Comparison of ENCODE assay signal across 16 cellular contexts in genomic region chrX:8245411-8245810, GRCh38.
DNase-seq lines count a peak whose midpoint lies in the region; FAIRE-seq and TF ChIP-seq lines count a peak whose summit lies in the region.
"Had no signal": no experiment of that assay in that cellular context is flagged by ENCODE, and none has a peak within 500 bp of the region (broad histone marks: within the 10 kb centered on the region; RNA-seq: fewer than 3 reads in every experiment).

No MANE protein-coding gene starts in this region.

- no peak overlapping the region for H3K9ac ChIP-seq in endothelial cell of umbilical vein (replicated peaks; ENCODE audit: extremely low read depth, insufficient read depth, low read length)
- H3K9ac ChIP-seq in mesendoderm (ENCODE audit: low read length): no peak overlapping the region

- no peaks in the 10 kb centered on the region for H3K79me2 ChIP-seq in endothelial cell of umbilical vein (ENCODE audit: control insufficient read depth, insufficient read depth, low read length)
- no peaks in the 10 kb centered on the region for H3K79me2 ChIP-seq in mesendoderm (ENCODE audit: control insufficient read depth, insufficient read depth, low read length)

- no peak overlapping the region for H3K4me3 ChIP-seq in HEK293 (ENCODE audit: low read depth, low read length)
- H3K4me3 ChIP-seq in endothelial cell of umbilical vein (replicated peaks in 1 of 3; ENCODE audit: insufficient read depth in 1 of 3, low read depth in 1 of 3, low read length in 3 of 3): no peak overlapping the region
- no peak overlapping the region for H3K4me3 ChIP-seq in mesendoderm (ENCODE audit: low read length)
- H3K4me3 ChIP-seq: HAP-1, SJSA1 had no signal

- TF ChIP-seq CTCF in HEK293 (tag by site-specific recombination; IDR thresholded peaks at IDR 0.05): no peak
- no peak for TF ChIP-seq CTCF in endothelial cell of umbilical vein (IDR thresholded peaks at IDR 0.05; ENCODE audit: extremely low read depth in 1 of 2, insufficient read depth in 1 of 2, low read depth in 1 of 2, low read length in 2 of 2)
- TF ChIP-seq CTCF in CD14-positive monocyte (IDR thresholded peaks at IDR 0.05): no peak

- no peak overlapping the region for H4K5ac ChIP-seq in mesendoderm (ENCODE audit: low read length)

- no peaks in the 10 kb centered on the region for H3K4me1 Mint-ChIP-seq in CD14-positive monocyte

- H2AFZ ChIP-seq in endothelial cell of umbilical vein (ENCODE audit: low read depth, low read length): no peak overlapping the region

- H3K18ac ChIP-seq in mesendoderm (ENCODE audit: low read length): no peak overlapping the region

- intact Hi-C loops in endothelial cell of umbilical vein (cut with micrococcal nuclease): no loop called here
- intact Hi-C loops in CD14-positive monocyte (cut with micrococcal nuclease): no loop called here

- H3K27ac ChIP-seq in HEK293 (ENCODE audit: extremely low read depth, low read depth, low read length): no peak overlapping the region
- H3K27ac ChIP-seq in endothelial cell of umbilical vein (ENCODE audit: insufficient read depth, low read depth, low read length): no peak overlapping the region
- no peak overlapping the region for H3K27ac ChIP-seq in mesendoderm (ENCODE audit: low read depth, low read length)
- H3K27ac ChIP-seq: SJSA1 had no signal

- H3K4me2 ChIP-seq in endothelial cell of umbilical vein (ENCODE audit: insufficient read depth, low read length) (no peak overlapping the region), mesendoderm (ENCODE audit: low read length) (no peak overlapping the region)

- no peaks in the 10 kb centered on the region for H3K9me1 ChIP-seq in endothelial cell of umbilical vein (replicated peaks; ENCODE audit: control insufficient read depth, extremely low read depth, insufficient read depth, low read length)

- DNase-seq in endothelial cell of umbilical vein (ENCODE audit: low read depth, low spot score): no peak
- DNase-seq in mesendoderm: peak; percentile 10
- no peak for DNase-seq in SW 1271 (lab: John Stamatoyannopoulos, UW)
- DNase-seq in RPMI8226: no peak
- no peak for DNase-seq in CD14-positive monocyte (ENCODE audit: low spot score)
- DNase-seq: AML-193; Caco-2; DMS153; IMR-90; NCI-H187 treated with DMSO at 0.1 percent for 48 hours; NCI-H526 treated with DMSO at 0.1 percent for 48 hours; NK-92 treated with Interleukin-12 subunit alpha and Interleukin-12 subunit beta, amount 100 ng/mL, for 24 hours had no signal

- CTCF ChIA-PET in HEK293 (lab: Yijun Ruan, JAX): no interaction called here
- CTCF ChIA-PET in endothelial cell of umbilical vein (lab: Charles Lee): no interaction called here

- H2BK120ac ChIP-seq in mesendoderm (ENCODE audit: low read depth, low read length): no peak overlapping the region

- H3K9me3 Mint-ChIP-seq in CD14-positive monocyte: peaks cover 0 to 4% (median 3%) of the 10 kb centered on the region in 7 donors

- POLR2A ChIA-PET in HEK293 (lab: Yijun Ruan, JAX): no interaction called here
- POLR2A ChIA-PET in endothelial cell of umbilical vein (lab: Charles Lee): no interaction called here

- no peak overlapping the region for H2BK5ac ChIP-seq in mesendoderm (ENCODE audit: low read length)

- no peak overlapping the region for H2BK15ac ChIP-seq in mesendoderm (replicated peaks; ENCODE audit: low read depth)

- no peak overlapping the region for H3K4me3 Mint-ChIP-seq in CD14-positive monocyte

- WGBS in mesendoderm (ENCODE audit: extremely low coverage, insufficient coverage, low lambda C conversion rate): no CpG with 5 or more reads among the region's 1 CpG

- H3K36me3 ChIP-seq in HEK293 (ENCODE audit: control insufficient read depth in 2 of 2, insufficient read depth in 1 of 2, low read length in 2 of 2) (no peaks in the 10 kb centered on the region), endothelial cell of umbilical vein (ENCODE audit: control insufficient read depth in 2 of 2, extremely low read depth in 1 of 2, insufficient read depth in 2 of 2, low read length in 2 of 2) (no peaks in the 10 kb centered on the region), mesendoderm (ENCODE audit: control insufficient read depth, insufficient read depth, low read length) (no peaks in the 10 kb centered on the region)
- H3K36me3 ChIP-seq: HAP-1, SJSA1 had no signal

- H3K9me3 ChIP-seq in HEK293 (ENCODE audit: control insufficient read depth, insufficient read depth, low read depth, low read length): no peaks in the 10 kb centered on the region
- H3K9me3 ChIP-seq in endothelial cell of umbilical vein (replicated peaks; ENCODE audit: control insufficient read depth, insufficient read depth, low read length): no peaks in the 10 kb centered on the region
- H3K9me3 ChIP-seq: Caco-2, SJSA1 had no signal

- H3K56ac ChIP-seq in mesendoderm (ENCODE audit: low read length): no peak overlapping the region

- no peaks in the 10 kb centered on the region for H3K36me3 Mint-ChIP-seq in CD14-positive monocyte

- no peaks in the 10 kb centered on the region for H3K27me3 Mint-ChIP-seq in CD14-positive monocyte (ENCODE audit: low read depth in 3 of 3)

- no TSS peak for BruUV-seq in endothelial cell of umbilical vein (replicated peaks; lab: Mats Ljungman, UMichigan)

- H3K23ac ChIP-seq in mesendoderm (ENCODE audit: low read length): no peak overlapping the region

- H2AK5ac ChIP-seq in mesendoderm (ENCODE audit: low read length): no peak overlapping the region

- no peaks in the 10 kb centered on the region for H3K79me1 ChIP-seq in mesendoderm (ENCODE audit: low read length)

- peak; percentile 28 for FAIRE-seq in endothelial cell of umbilical vein (lab: Jason Lieb, UNC)

- no peak for TF ChIP-seq POLR2A in endothelial cell of umbilical vein (IDR thresholded peaks at IDR 0.05; ENCODE audit: low read depth, low read length)

- no peaks in the 10 kb centered on the region for H3K4me1 ChIP-seq in HEK293 (ENCODE audit: control insufficient read depth, insufficient read depth, low read length)
- H3K4me1 ChIP-seq in endothelial cell of umbilical vein (ENCODE audit: control insufficient read depth, extremely low read depth, insufficient read depth, low read length): no peaks in the 10 kb centered on the region
- H3K4me1 ChIP-seq in mesendoderm (ENCODE audit: control insufficient read depth, low read depth, low read length): no peaks in the 10 kb centered on the region
- H3K4me1 ChIP-seq: Caco-2, HAP-1, SJSA1 had no signal

- no peak overlapping the region for H4K8ac ChIP-seq in mesendoderm (ENCODE audit: low read depth, low read length)

- H3K27me3 ChIP-seq in endothelial cell of umbilical vein (ENCODE audit: control insufficient read depth in 2 of 2, insufficient read depth in 2 of 2, low read length in 2 of 2): no peaks in the 10 kb centered on the region
- H3K27me3 ChIP-seq in mesendoderm (ENCODE audit: insufficient read depth, low read length, poor library complexity): no peaks in the 10 kb centered on the region
- H3K27me3 ChIP-seq: SJSA1 had no signal

- H3K4ac ChIP-seq in mesendoderm (ENCODE audit: low read depth, low read length): no peak overlapping the region

- H3K27ac Mint-ChIP-seq in CD14-positive monocyte: no peak overlapping the region

- dilution Hi-C loops in endothelial cell of umbilical vein (cut with MboI; ENCODE audit: extremely low pct_ligation_motif_present, low sequenced_read_pairs): no loop called here

- no peaks in the 10 kb centered on the region for H4K20me1 ChIP-seq in endothelial cell of umbilical vein (replicated peaks; ENCODE audit: control insufficient read depth, extremely low read depth, insufficient read depth, low read length)

TF ChIP-seq in PFSK-1, 5 proteins besides CTCF, POLR2A, EP300 and RAD21 (continues in another document):
- no peak for TF ChIP-seq FOXP2 (optimal IDR thresholded peaks at IDR 0.05; ENCODE audit: borderline replicate concordance, extremely low read depth, extremely low read length, insufficient read depth)

TF ChIP-seq in endothelial cell of umbilical vein, 7 proteins besides CTCF, POLR2A, EP300 and RAD21:
- TF ChIP-seq POLR2AphosphoS5 (IDR thresholded peaks at IDR 0.05; ENCODE audit: insufficient read depth, low read depth, low read length): no peak
- TF ChIP-seq EZH2 (IDR thresholded peaks at IDR 0.05; ENCODE audit: borderline replicate concordance, low read depth, low read length, severe bottlenecking): no peak
